Comparison of ENCODE assay signal across 19 cellular contexts in the genomic region with DNA sequence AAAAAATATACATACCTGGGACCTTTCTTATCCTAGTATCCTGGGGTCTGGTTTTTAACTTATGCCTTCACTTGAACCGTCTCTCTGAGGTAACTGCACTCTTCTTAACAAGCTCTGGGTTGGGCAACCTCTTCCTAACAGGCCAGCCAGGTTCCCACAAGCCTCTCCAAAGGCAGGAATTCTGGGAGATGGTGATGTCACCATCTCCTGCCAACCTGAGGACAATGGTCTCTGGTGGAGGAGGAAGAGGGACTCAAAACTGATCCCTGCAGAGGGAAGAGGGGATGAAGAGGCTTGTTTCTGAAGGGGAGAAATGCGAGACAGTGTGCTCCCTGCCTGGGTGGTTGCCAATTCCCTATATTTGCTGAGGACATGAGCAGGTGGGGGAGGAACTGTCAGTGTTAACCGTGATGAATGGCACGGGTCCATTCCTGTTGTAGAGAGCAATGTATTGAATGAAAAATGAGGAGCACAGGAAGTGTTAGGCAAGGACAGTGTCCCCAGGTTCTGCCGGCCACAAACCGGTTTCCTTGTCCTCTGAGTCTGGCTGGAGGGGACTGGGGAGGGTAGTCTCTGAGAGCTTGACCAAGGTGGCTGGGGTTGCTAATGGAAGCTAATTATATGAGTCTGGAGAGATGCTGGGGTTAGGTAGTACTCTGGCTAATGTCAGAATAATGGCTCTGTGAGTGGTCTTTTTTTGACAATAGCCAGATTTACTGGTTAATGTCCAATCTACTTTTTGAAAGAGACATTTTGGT.
DNase-seq lines count a peak whose midpoint lies in the region; ATAC-seq and TF ChIP-seq lines count a peak whose summit lies in the region.
"Had no signal": no experiment of that assay in that cellular context is flagged by ENCODE, and none has a peak within 500 bp of the region (broad histone marks: within the 10 kb centered on the region; RNA-seq: fewer than 3 reads in every experiment).

No MANE protein-coding gene starts in this region.

- no peak for TF ChIP-seq CTCF in gastroesophageal sphincter (IDR thresholded peaks at IDR 0.05)
- TF ChIP-seq CTCF in uterus (IDR thresholded peaks at IDR 0.05) = no peak

- H3K36me3 ChIP-seq in gastroesophageal sphincter (no peaks in the 10 kb centered on the region), uterus (no peaks in the 10 kb centered on the region)
- H3K36me3 ChIP-seq: brain microvascular endothelial cell had no signal

- intact Hi-C loops in uterus (cut with DNase I; ENCODE audit: low total_unique reads) = no loop called here

- no peak overlapping the region for H3K27ac Mint-ChIP-seq in T-helper 17 cell
- H3K27ac Mint-ChIP-seq: CD4-positive, alpha-beta T cell; natural killer cell had no signal

- H3K4me3 ChIP-seq in gastroesophageal sphincter (no peak overlapping the region), uterus (no peak overlapping the region)
- H3K4me3 ChIP-seq: skin epidermis, testis had no signal

- H3K9me3 ChIP-seq in gastroesophageal sphincter (no peaks in the 10 kb centered on the region), uterus (no peaks in the 10 kb centered on the region), T-helper 17 cell (ENCODE audit: control insufficient read depth, low read length, poor library complexity, severe bottlenecking) (no peaks in the 10 kb centered on the region)
- H3K9me3 ChIP-seq: testis had no signal

- no peaks in the 10 kb centered on the region for H3K27me3 ChIP-seq in gastroesophageal sphincter
- H3K27me3 ChIP-seq in uterus = no peaks in the 10 kb centered on the region
- H3K27me3 ChIP-seq: testis had no signal

- WGBS in gastroesophageal sphincter (ENCODE audit: low coverage in 1 of 2), 2 donors = 21 to 30% methylated on average over 4 to 6 of the region's 6 CpGs

- H3K4me1 Mint-ChIP-seq in T-helper 17 cell = peaks cover 7% of the 10 kb centered on the region

- peak; percentile 76 for ATAC-seq in gastroesophageal sphincter
- no peak for ATAC-seq in HG03469 (IDR thresholded peaks at IDR 0.05; ENCODE audit: unreplicated experiment)
- ATAC-seq in T-helper 17 cell = no peak
- ATAC-seq: natural killer cell had no signal

- TF ChIP-seq POLR2A in gastroesophageal sphincter (IDR thresholded peaks at IDR 0.05) (no peak), uterus (IDR thresholded peaks at IDR 0.05) (no peak)

- H3K4me1 ChIP-seq in gastroesophageal sphincter (peaks cover 0 to 82% (median 3%) of the 10 kb centered on the region in 3 donors), uterus (peaks cover 0 to 7% of the 10 kb centered on the region in 2 donors)

- peaks cover 73% of the 10 kb centered on the region for H3K27me3 Mint-ChIP-seq in T-helper 17 cell

- no peak overlapping the region for H3K4me3 Mint-ChIP-seq in T-helper 17 cell
- H3K4me3 Mint-ChIP-seq: CD4-positive, alpha-beta T cell; natural killer cell had no signal

- H3K27ac ChIP-seq in gastroesophageal sphincter (peak overlapping the region; percentile 70 to 92 (median 86)), uterus (peak overlapping the region; percentile 75 to 79)
- H3K27ac ChIP-seq: brain microvascular endothelial cell, KMS-11, skin epidermis, testis, WERI-Rb-1 had no signal

- DNase-seq in NCI-H1694 treated with DMSO at 0.1 percent for 48 hours (lab: John Stamatoyannopoulos, UW) (peak; percentile 37), NCI-H1694 (lab: John Stamatoyannopoulos, UW) (no peak), NCI-H446 treated with DMSO at 0.1 percent for 48 hours (lab: John Stamatoyannopoulos, UW) (peak; percentile 30), uterus (peak; percentile 56 to 71), T-helper 17 cell (no peak), HK-2 (ENCODE audit: unreplicated experiment) (no peak)
- DNase-seq: 8988T; activated naive CD4-positive, alpha-beta T cell treated with Interleukin-2 at 50 U/mL for 16 hours; brain microvascular endothelial cell; CD4-positive, alpha-beta T cell; effector CD8-positive, alpha-beta T cell; natural killer cell; NCI-H524 treated with DMSO at 0.1 percent for 48 hours; testis; WERI-Rb-1 had no signal

- peaks cover 7% of the 10 kb centered on the region for H3K36me3 Mint-ChIP-seq in T-helper 17 cell (ENCODE audit: low read depth)
- H3K36me3 Mint-ChIP-seq: natural killer cell had no signal

- TF ChIP-seq EP300 in gastroesophageal sphincter (IDR thresholded peaks at IDR 0.05) = no peak

Comparison
In these comparisons a context has a peak if more than half of its experiments do, and no peak if none do; other contexts are left out.
1. DNase-seq: peak in NCI-H1694 treated with DMSO at 0.1 percent for 48 hours (single experiment), NCI-H446 treated with DMSO at 0.1 percent for 48 hours (single experiment) and uterus (2 of 2); none in NCI-H1694 (single experiment), T-helper 17 cell (0 of 3) and HK-2 (single experiment).